In genomic region chr1:22780696-22781095, GRCh38 we compare ENCODE assay signal across 9 cellular contexts.
DNase-seq lines count a peak whose midpoint lies in the region; ATAC-seq and TF ChIP-seq lines count a peak whose summit lies in the region.
"Had no signal": no experiment of that assay in that cellular context is flagged by ENCODE, and none has a peak within 500 bp of the region (broad histone marks: within the 10 kb centered on the region; RNA-seq: fewer than 3 reads in every experiment).

No MANE protein-coding gene starts in this region.

- no peak for TF ChIP-seq CTCF in transverse colon (IDR thresholded peaks at IDR 0.05)

- no peak overlapping the region for H3K27ac Mint-ChIP-seq in activated naive CD8-positive, alpha-beta T cell treated with anti-CD3 and anti-CD28 coated beads for 36 hours
- no peak overlapping the region for H3K27ac Mint-ChIP-seq in activated naive CD8-positive, alpha-beta T cell treated with anti-CD3 and anti-CD28 coated beads, Interleukin-2, amount 50 U/mL, for 24 hours

- no peaks in the 10 kb centered on the region for H3K36me3 Mint-ChIP-seq in activated naive CD8-positive, alpha-beta T cell treated with anti-CD3 and anti-CD28 coated beads for 36 hours
- H3K36me3 Mint-ChIP-seq in activated naive CD8-positive, alpha-beta T cell treated with anti-CD3 and anti-CD28 coated beads, Interleukin-2, amount 50 U/mL, for 24 hours (ENCODE audit: low read depth), result no peaks in the 10 kb centered on the region

- H3K9me3 ChIP-seq in transverse colon, result no peaks in the 10 kb centered on the region
- H3K9me3 ChIP-seq: BLaER1 had no signal

- peaks cover 0 to 17% (median 0%) of the 10 kb centered on the region in 4 donors for H3K4me1 ChIP-seq in transverse colon

- peaks cover 15% of the 10 kb centered on the region for H3K27me3 Mint-ChIP-seq in activated naive CD8-positive, alpha-beta T cell treated with anti-CD3 and anti-CD28 coated beads for 36 hours
- peaks cover 10% of the 10 kb centered on the region for H3K27me3 Mint-ChIP-seq in activated naive CD8-positive, alpha-beta T cell treated with anti-CD3 and anti-CD28 coated beads, Interleukin-2, amount 50 U/mL, for 24 hours

- no peaks in the 10 kb centered on the region for H3K9me3 Mint-ChIP-seq in activated naive CD8-positive, alpha-beta T cell treated with anti-CD3 and anti-CD28 coated beads for 36 hours
- no peaks in the 10 kb centered on the region for H3K9me3 Mint-ChIP-seq in activated naive CD8-positive, alpha-beta T cell treated with anti-CD3 and anti-CD28 coated beads, Interleukin-2, amount 50 U/mL, for 24 hours

- no peak overlapping the region for H3K4me3 ChIP-seq in transverse colon
- H3K4me3 ChIP-seq: BLaER1 had no signal

- peak; percentile 8 for DNase-seq in activated naive CD8-positive, alpha-beta T cell treated with anti-CD3 and anti-CD28 coated beads for 36 hours
- no peak for DNase-seq in activated naive CD8-positive, alpha-beta T cell treated with anti-CD3 and anti-CD28 coated beads, Interleukin-2, amount 50 U/mL, for 24 hours
- peak; percentile 81 for DNase-seq in NCI-H82 (lab: John Stamatoyannopoulos, UW)
- peak; percentile 14 to 38 for DNase-seq in erythroblast (lab: John Stamatoyannopoulos, UW)
- peak; percentile 20 for DNase-seq in transverse colon
- no peak for DNase-seq in NOMO-1 treated with DMSO at 0.1 percent for 48 hours (lab: John Stamatoyannopoulos, UW; ENCODE audit: unreplicated experiment)

- intact Hi-C loops in transverse colon (cut with DNase I; ENCODE audit: low total_unique reads), result no loop called here

- TF ChIP-seq EP300 in transverse colon (IDR thresholded peaks at IDR 0.05; ENCODE audit: low read depth), result no peak

- in situ Hi-C loops in transverse colon (cut with MboI; ENCODE audit: low pct_ligation_motif_present in 1 of 4, low pct_unique_long_range_greater_than_20kb in 1 of 4, low sequenced_read_pairs in 3 of 4), result no loop called here

- no peak for ATAC-seq in activated naive CD8-positive, alpha-beta T cell treated with anti-CD3 and anti-CD28 coated beads, Interleukin-2, amount 50 U/mL, for 24 hours
- ATAC-seq in HG02610 (IDR thresholded peaks at IDR 0.05; ENCODE audit: unreplicated experiment), result no peak
- ATAC-seq in GM19397 (IDR thresholded peaks at IDR 0.05; ENCODE audit: unreplicated experiment), result no peak

- WGBS in transverse colon (ENCODE audit: low coverage in 1 of 2), 2 donors, result 81% methylated on average over 14 of the region's 14 CpGs; no CpG with 5 or more reads in 1 of the 2 donors

- no peaks in the 10 kb centered on the region for H3K36me3 ChIP-seq in transverse colon
- H3K36me3 ChIP-seq: BLaER1 had no signal

- no peak overlapping the region for H3K4me3 Mint-ChIP-seq in activated naive CD8-positive, alpha-beta T cell treated with anti-CD3 and anti-CD28 coated beads for 36 hours
- H3K4me3 Mint-ChIP-seq in activated naive CD8-positive, alpha-beta T cell treated with anti-CD3 and anti-CD28 coated beads, Interleukin-2, amount 50 U/mL, for 24 hours, result no peak overlapping the region

- H3K27ac ChIP-seq in transverse colon, result no peak overlapping the region
- H3K27ac ChIP-seq: BLaER1 had no signal

- TF ChIP-seq POLR2A in erythroblast (IDR thresholded peaks at IDR 0.05; ENCODE audit: low read length), result no peak
- TF ChIP-seq POLR2A in transverse colon (IDR thresholded peaks at IDR 0.05), result no peak

- H3K27me3 ChIP-seq in transverse colon, result no peaks in the 10 kb centered on the region
- H3K27me3 ChIP-seq: BLaER1 had no signal

- H3K4me1 Mint-ChIP-seq in activated naive CD8-positive, alpha-beta T cell treated with anti-CD3 and anti-CD28 coated beads for 36 hours, result no peaks in the 10 kb centered on the region
- H3K4me1 Mint-ChIP-seq in activated naive CD8-positive, alpha-beta T cell treated with anti-CD3 and anti-CD28 coated beads, Interleukin-2, amount 50 U/mL, for 24 hours, result no peaks in the 10 kb centered on the region

Comparison
In these comparisons a context has a peak if more than half of its experiments do, and no peak if none do; other contexts are left out.
1. DNase-seq: peak in activated naive CD8-positive, alpha-beta T cell treated with anti-CD3 and anti-CD28 coated beads for 36 hours (single experiment), NCI-H82 (single experiment), erythroblast (2 of 2) and transverse colon (single experiment); none in activated naive CD8-positive, alpha-beta T cell treated with anti-CD3 and anti-CD28 coated beads, Interleukin-2, amount 50 U/mL, for 24 hours (single experiment) and NOMO-1 treated with DMSO at 0.1 percent for 48 hours (single experiment).